ENCODE assay signal across 8 cellular contexts in the genomic region with DNA sequence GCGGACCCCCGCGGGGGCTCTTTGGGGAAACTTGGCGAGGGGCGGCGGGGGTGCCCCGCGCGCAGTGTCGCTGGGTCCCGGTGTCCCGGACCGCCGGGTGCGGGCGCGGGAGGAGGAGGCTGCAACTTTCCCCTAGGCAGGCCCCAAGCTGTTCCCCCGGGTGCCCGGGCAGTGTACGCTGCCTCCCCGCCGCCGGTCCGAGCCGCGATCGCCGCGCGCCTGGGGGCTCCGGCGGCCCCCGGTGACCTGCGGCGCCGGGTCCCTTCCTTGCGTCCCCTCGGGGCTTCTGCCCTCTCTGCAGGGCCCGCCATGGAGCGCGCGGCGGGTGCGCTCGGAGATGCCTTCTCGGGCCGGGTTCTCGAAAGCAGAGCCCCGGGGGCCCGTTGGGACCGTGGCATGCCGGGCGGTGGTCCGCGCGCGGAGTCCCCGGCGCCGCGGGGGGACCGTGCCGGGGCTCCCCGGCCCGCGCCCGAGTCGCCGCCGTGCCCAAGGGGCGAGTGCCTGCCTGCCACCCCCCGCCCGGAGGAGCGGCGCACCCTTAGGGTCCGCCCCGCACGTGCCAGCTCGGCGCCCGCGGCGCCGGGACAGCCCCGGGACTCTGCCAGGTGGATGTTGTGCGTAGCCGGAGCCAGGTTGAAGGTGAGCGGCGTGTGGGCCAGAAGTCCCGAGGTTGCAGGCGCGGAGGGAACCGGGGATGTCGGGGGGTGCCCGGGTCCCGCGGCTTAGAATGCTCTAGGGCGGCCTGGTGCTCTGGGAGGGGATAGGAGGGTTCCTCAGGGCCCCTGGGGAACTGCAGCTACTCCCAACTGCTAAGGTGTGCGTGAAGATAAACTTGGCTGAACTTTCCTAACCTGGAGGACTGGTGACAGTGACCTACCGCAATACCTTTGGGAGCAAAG. TPM values are rescaled to one million over a fixed set of nuclear protein-coding genes. Genes with fewer than 3 reads are reported as not detected.
A peak's percentile ranks its signal among the peaks of the same experiment; 100 is the strongest.
DNase-seq lines count a peak whose midpoint lies in the region; ATAC-seq and TF ChIP-seq lines count a peak whose summit lies in the region.

Gene CUX1, plus strand, starts transcription at position 596 of the 899 bp plus-strand sequence. Its CDS starts 14 bp downstream, at position 610.

- H3K9me3 Mint-ChIP-seq in activated CD4-positive, alpha-beta T cell treated with anti-CD3 and anti-CD28 coated beads for 36 hours (ENCODE audit: low read depth): no peaks in the 10 kb centered on the region

- intact Hi-C loops in activated CD4-positive, alpha-beta T cell treated with anti-CD3 and anti-CD28 coated beads for 36 hours (cut with DNase I, micrococcal nuclease): loop anchor here (5.0 to 10.0 kb wide), 3 partner anchors 458 to 652 kb away; partner anchors contain the start of gene VGF (in 1 of the 2)

- H3K4me3 ChIP-seq in astrocyte of the cerebellum (ENCODE audit: low read depth, low read length) (peak within 1 kb of the TSS; percentile 61), iPS-18a (ENCODE audit: low read length) (peak within 1 kb of the TSS; percentile 69), skeletal muscle tissue (ENCODE audit: low read length in 3 of 3) (peak within 1 kb of the TSS; percentile 65 to 70 (median 68))

- peak within 1 kb of the TSS; percentile 56 for H3K9ac ChIP-seq in iPS-18a (ENCODE audit: low read length)
- peak within 1 kb of the TSS; percentile 33 to 87 (median 78) for H3K9ac ChIP-seq in skeletal muscle tissue (ENCODE audit: low read depth in 1 of 3, low read length in 3 of 3)

- no peak for ATAC-seq in activated CD4-positive, alpha-beta T cell treated with anti-CD3 and anti-CD28 coated beads for 36 hours
- no peak for ATAC-seq in HG02870 (IDR thresholded peaks at IDR 0.05; ENCODE audit: unreplicated experiment)

- in situ Hi-C loops in astrocyte of the cerebellum (cut with HindIII; ENCODE audit: low sequenced_read_pairs): no loop called here

- TF ChIP-seq CTCF in astrocyte of the cerebellum (IDR thresholded peaks at IDR 0.05; ENCODE audit: low read depth, low read length, missing control alignments): no peak

- H3K27ac ChIP-seq in iPS-18a (ENCODE audit: low read length) (no peak within 1 kb of the TSS), skeletal muscle tissue (ENCODE audit: low read depth, low read length) (no peak within 1 kb of the TSS)

- H3K27me3 ChIP-seq in iPS-18a (ENCODE audit: control insufficient read depth, insufficient read depth, low read length) (peaks cover 25% of the 10 kb centered on the region), skeletal muscle tissue (ENCODE audit: control insufficient read depth in 3 of 3, insufficient read depth in 3 of 3, low read length in 3 of 3) (no peaks in the 10 kb centered on the region)

- DNase-seq in activated CD4-positive, alpha-beta T cell treated with anti-CD3 and anti-CD28 coated beads for 36 hours: peak; percentile 56
- DNase-seq in activated CD4-positive, alpha-beta T cell treated with anti-CD3 and anti-CD28 coated beads for 1 hour: no peak
- DNase-seq in RKO (ENCODE audit: low spot score): peak; percentile 71
- no peak for DNase-seq in astrocyte of the cerebellum (ENCODE audit: low read depth)
- no peak for DNase-seq in SHP77 (lab: John Stamatoyannopoulos, UW)

- no peaks in the 10 kb centered on the region for H3K9me3 ChIP-seq in iPS-18a (ENCODE audit: control insufficient read depth, low read depth, low read length)
- H3K9me3 ChIP-seq in skeletal muscle tissue (ENCODE audit: control insufficient read depth in 3 of 3, low read length in 3 of 3): no peaks in the 10 kb centered on the region

- POLR2A ChIA-PET in activated CD4-positive, alpha-beta T cell treated with anti-CD3 and anti-CD28 coated beads for 36 hours (lab: Charles Lee): no interaction called here

- peak within 1 kb of the TSS; percentile 71 for H3K4me3 Mint-ChIP-seq in activated CD4-positive, alpha-beta T cell treated with anti-CD3 and anti-CD28 coated beads for 36 hours

- H3K36me3 ChIP-seq in iPS-18a (ENCODE audit: control insufficient read depth, low read depth, low read length) (no peaks in the 10 kb centered on the region), skeletal muscle tissue (ENCODE audit: control insufficient read depth in 3 of 3, insufficient read depth in 3 of 3, low read length in 3 of 3) (no peaks in the 10 kb centered on the region)

- no peak within 1 kb of the TSS for H3K27ac Mint-ChIP-seq in activated CD4-positive, alpha-beta T cell treated with anti-CD3 and anti-CD28 coated beads for 36 hours

- CTCF ChIA-PET in activated CD4-positive, alpha-beta T cell treated with anti-CD3 and anti-CD28 coated beads for 36 hours (lab: Charles Lee): interaction anchor here (0.7 to 1.5 kb wide), 5 partner anchors 10 to 471 kb away, joined by 3 to 4 read pairs (median 3); no protein-coding TSS in a partner anchor

- H3K27me3 Mint-ChIP-seq in activated CD4-positive, alpha-beta T cell treated with anti-CD3 and anti-CD28 coated beads for 36 hours: peaks cover 2% of the 10 kb centered on the region

- H3K36me3 Mint-ChIP-seq in activated CD4-positive, alpha-beta T cell treated with anti-CD3 and anti-CD28 coated beads for 36 hours (ENCODE audit: low read depth): no peaks in the 10 kb centered on the region

- H3K4me1 ChIP-seq in iPS-18a (ENCODE audit: control insufficient read depth, low read depth, low read length) (peaks cover 42% of the 10 kb centered on the region), skeletal muscle tissue (ENCODE audit: control insufficient read depth in 3 of 3, insufficient read depth in 3 of 3, low read length in 3 of 3) (peaks cover 16 to 34% (median 23%) of the 10 kb centered on the region in 3 donors)

- H3K4me1 Mint-ChIP-seq in activated CD4-positive, alpha-beta T cell treated with anti-CD3 and anti-CD28 coated beads for 36 hours: peaks cover 26% of the 10 kb centered on the region

RNA-seq across cellular contexts. Expression of gene CUX1, which starts in this region (rescaled TPM):
- total RNA-seq in activated CD4-positive, alpha-beta T cell treated with anti-CD3 and anti-CD28 coated beads for 36 hours: 10 to 100 TPM; 21.6 to 23.5 TPM
- total RNA-seq in skeletal muscle tissue: 18.3 TPM

Comparison
In these comparisons a context has a peak if more than half of its experiments do, and no peak if none do; other contexts are left out.
1. DNase-seq: peak in activated CD4-positive, alpha-beta T cell treated with anti-CD3 and anti-CD28 coated beads for 36 hours (single experiment) and RKO (single experiment); none in activated CD4-positive, alpha-beta T cell treated with anti-CD3 and anti-CD28 coated beads for 1 hour (single experiment), astrocyte of the cerebellum (single experiment) and SHP77 (0 of 2).
2. Peak in every context shown above with its lines, with median percentiles within 50 percentile points of each other: H3K4me3 ChIP-seq.